Comparison of ENCODE assay signal across 8 cellular contexts in the genomic region with DNA sequence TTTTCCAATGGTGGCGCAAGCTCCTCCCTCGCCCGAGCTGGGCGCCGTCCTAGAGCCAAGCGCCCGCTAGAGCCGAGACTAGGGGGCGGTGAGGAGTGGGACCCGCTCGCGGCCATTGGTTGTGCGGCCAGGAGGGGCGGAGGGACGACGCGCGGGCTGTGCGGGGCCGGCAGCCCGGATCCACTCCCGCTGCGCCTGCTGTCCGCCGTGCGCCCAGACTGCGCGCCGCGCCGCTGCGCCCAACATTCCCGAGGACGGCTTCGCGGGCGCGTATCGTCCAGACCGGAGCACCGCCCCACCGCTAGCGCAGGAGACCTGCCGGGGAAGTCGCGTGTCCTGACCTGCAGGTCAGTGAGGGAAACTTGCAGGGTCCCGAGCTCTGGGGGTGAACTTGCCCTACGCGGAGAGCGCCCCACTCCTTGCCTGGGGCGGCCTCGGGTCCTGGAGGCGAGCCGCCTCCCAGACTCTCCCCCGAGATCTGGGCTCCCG. TPM values are rescaled to one million over a fixed set of nuclear protein-coding genes. Genes with fewer than 3 reads are reported as not detected.
DNase-seq lines count a peak whose midpoint lies in the region; ATAC-seq and TF ChIP-seq lines count a peak whose summit lies in the region.
"Had no signal": no experiment of that assay in that cellular context is flagged by ENCODE, and none has a peak within 500 bp of the region (broad histone marks: within the 10 kb centered on the region; RNA-seq: fewer than 3 reads in every experiment).

A gene (plus strand): TSS at position 183 of the 489 bp plus-strand sequence. CDS start 21,059 bp downstream, outside the sequence.

- dilution Hi-C loops in IMR-90 (cut with HindIII; ENCODE audit: low sequenced_read_pairs, unreplicated experiment), result no loop called here

- H3K27me3 Mint-ChIP-seq in stimulated activated memory B cell treated with anti-CD40 and anti-IgM and Interleukin-4, amounts not matched to agents 10 μg/mL and 1 μg/mL and 100 μg/mL, for 72 hours, result peaks cover 36% of the 10 kb centered on the region

- no peak within 1 kb of the TSS for H4K5ac ChIP-seq in IMR-90 (ENCODE audit: low read depth, low read length)

- no peak within 1 kb of the TSS for H2BK15ac ChIP-seq in IMR-90 (ENCODE audit: low read depth, low read length)

- no peak within 1 kb of the TSS for H4K8ac ChIP-seq in IMR-90 (ENCODE audit: low read depth in 2 of 2, low read length in 2 of 2)

- H3K27me3 ChIP-seq in IMR-90 (ENCODE audit: control insufficient read depth, insufficient read depth, low read length), result peaks cover 25% of the 10 kb centered on the region

- no TSS peak for BruUV-seq in IMR-90 (replicated peaks; lab: Mats Ljungman, UMichigan)

- no peak within 1 kb of the TSS for H3K4ac ChIP-seq in IMR-90 (ENCODE audit: low read depth, low read length)

- no peak for TF ChIP-seq RAD21 in IMR-90 (IDR thresholded peaks at IDR 0.05; ENCODE audit: low read length)

- H3K27ac ChIP-seq in IMR-90 (ENCODE audit: insufficient read depth, low read length), result no peak within 1 kb of the TSS
- H3K27ac ChIP-seq: SJSA1 had no signal

- no peaks in the 10 kb centered on the region for H3K36me3 Mint-ChIP-seq in stimulated activated memory B cell treated with anti-CD40 and anti-IgM and Interleukin-4, amounts not matched to agents 10 μg/mL and 1 μg/mL and 100 μg/mL, for 72 hours

- TF ChIP-seq POLR2A in IMR-90 (IDR thresholded peaks at IDR 0.05; ENCODE audit: low read depth, low read length), result no peak

- no peak within 1 kb of the TSS for H3K14ac ChIP-seq in IMR-90 (replicated peaks; ENCODE audit: low read depth, low read length)

- H4K20me1 ChIP-seq in IMR-90 (ENCODE audit: insufficient read depth, low read length), result no peaks in the 10 kb centered on the region

- H3K79me1 ChIP-seq in IMR-90 (ENCODE audit: low read depth in 1 of 2, low read length in 2 of 2), result no peaks in the 10 kb centered on the region

- ATAC-seq in IMR-90 (ENCODE audit: low read depth) (peak; percentile 21; the same call in 1 of the 2 replicates), HG02678 (IDR thresholded peaks at IDR 0.05; ENCODE audit: unreplicated experiment) (no peak)
- ATAC-seq in stimulated activated memory B cell treated with anti-CD40 and anti-IgM and Interleukin-4, amounts not matched to agents 10 μg/mL and 1 μg/mL and 100 μg/mL, for 72 hours, result peak; percentile 36

- H3K23ac ChIP-seq in IMR-90 (ENCODE audit: low read depth, low read length), result no peak within 1 kb of the TSS

- H3K27ac Mint-ChIP-seq in stimulated activated memory B cell treated with anti-CD40 and anti-IgM and Interleukin-4, amounts not matched to agents 10 μg/mL and 1 μg/mL and 100 μg/mL, for 72 hours, result no peak within 1 kb of the TSS

- H2BK20ac ChIP-seq in IMR-90 (ENCODE audit: low read depth, low read length), result no peak within 1 kb of the TSS

- H3K4me3 Mint-ChIP-seq in stimulated activated memory B cell treated with anti-CD40 and anti-IgM and Interleukin-4, amounts not matched to agents 10 μg/mL and 1 μg/mL and 100 μg/mL, for 72 hours, result no peak within 1 kb of the TSS

- POLR2A ChIA-PET in IMR-90 (lab: Charles Lee; ENCODE audit: unreplicated experiment), result no interaction called here

- H3K9me1 ChIP-seq in IMR-90 (ENCODE audit: insufficient read depth, low read length), result no peaks in the 10 kb centered on the region

- intact Hi-C loops in IMR-90 (cut with micrococcal nuclease), result no loop called here

- no peak within 1 kb of the TSS for H2AK9ac ChIP-seq in IMR-90 (replicated peaks; ENCODE audit: low read depth, low read length, poor library complexity)

- no peaks in the 10 kb centered on the region for H3K4me1 ChIP-seq in IMR-90 (ENCODE audit: control insufficient read depth, insufficient read depth, low read length)
- H3K4me1 ChIP-seq: SJSA1 had no signal

- CTCF ChIA-PET in IMR-90 (lab: Yijun Ruan, JAX), result no interaction called here

- peaks cover 8% of the 10 kb centered on the region for H3K9me3 Mint-ChIP-seq in stimulated activated memory B cell treated with anti-CD40 and anti-IgM and Interleukin-4, amounts not matched to agents 10 μg/mL and 1 μg/mL and 100 μg/mL, for 72 hours

- H2BK5ac ChIP-seq in IMR-90 (ENCODE audit: low read depth, low read length, poor library complexity, severe bottlenecking), result no peak within 1 kb of the TSS

- H2AFZ ChIP-seq in IMR-90 (replicated peaks; ENCODE audit: low read length, poor library complexity), result peak within 1 kb of the TSS; percentile 51

- no peak within 1 kb of the TSS for H2AK5ac ChIP-seq in IMR-90 (ENCODE audit: low read depth, low read length)

- H3K36me3 ChIP-seq in IMR-90 (ENCODE audit: control insufficient read depth, insufficient read depth, low read length), result no peaks in the 10 kb centered on the region
- H3K36me3 ChIP-seq: SJSA1 had no signal

- H4K91ac ChIP-seq in IMR-90 (ENCODE audit: insufficient read depth, low read depth, low read length), result no peak within 1 kb of the TSS

- in situ Hi-C loops in IMR-90 (cut with MboI; ENCODE audit: low sequenced_read_pairs), result no loop called here

- no peaks in the 10 kb centered on the region for H3K9me3 ChIP-seq in IMR-90 (ENCODE audit: control insufficient read depth, insufficient read depth, low read length)
- H3K9me3 ChIP-seq: SJSA1 had no signal

- no peak within 1 kb of the TSS for H3K9ac ChIP-seq in IMR-90 (ENCODE audit: low read depth, low read length)

- H2BK120ac ChIP-seq in IMR-90 (ENCODE audit: low read depth, low read length), result no peak within 1 kb of the TSS

- no peak within 1 kb of the TSS; the same call in 1 of the 2 replicates for H3K4me2 ChIP-seq in IMR-90 (ENCODE audit: low read depth, low read length)

- no peak for DNase-seq in IMR-90
- peak; percentile 8 to 21 for DNase-seq in SW 1271 (lab: John Stamatoyannopoulos, UW)
- no peak for DNase-seq in OCI-M1 (lab: John Stamatoyannopoulos, UW)
- no peak for DNase-seq in NCI-H446 treated with DMSO at 0.1 percent for 48 hours (lab: John Stamatoyannopoulos, UW)

- no peak within 1 kb of the TSS for H3K56ac ChIP-seq in IMR-90 (ENCODE audit: extremely low read depth, insufficient read depth, low read length)

- H3K18ac ChIP-seq in IMR-90 (ENCODE audit: low read depth, low read length), result no peak within 1 kb of the TSS

- WGBS in IMR-90 (ENCODE audit: extremely low coverage in 2 of 2, insufficient read length in 1 of 2), 2 experiments, result 4% methylated on average over 34 of the region's 56 CpGs; no CpG with 5 or more reads in 1 of the 2 experiments

- H3K4me3 ChIP-seq in IMR-90 (ENCODE audit: insufficient read depth, low read depth, low read length) (no peak within 1 kb of the TSS), iPS-11a (ENCODE audit: low read depth, low read length) (peak within 1 kb of the TSS; percentile 60)
- H3K4me3 ChIP-seq: SJSA1 had no signal

- no peaks in the 10 kb centered on the region for H3K4me1 Mint-ChIP-seq in stimulated activated memory B cell treated with anti-CD40 and anti-IgM and Interleukin-4, amounts not matched to agents 10 μg/mL and 1 μg/mL and 100 μg/mL, for 72 hours

- no peak for TF ChIP-seq CTCF in IMR-90 (conservative IDR thresholded peaks at IDR 0.05; ENCODE audit: low read depth, low read length)

TF ChIP-seq in IMR-90, 13 proteins besides CTCF, POLR2A, EP300 and RAD21:
- no peak for TF ChIP-seq SMC3 (IDR thresholded peaks at IDR 0.05; ENCODE audit: low read depth, low read length)
- TF ChIP-seq MXI1 (IDR thresholded peaks at IDR 0.05; ENCODE audit: borderline replicate concordance, low read depth, low read length), result no peak
- TF ChIP-seq RCOR1 (IDR thresholded peaks at IDR 0.05; ENCODE audit: insufficient replicate concordance, low read length), result no peak
- TF ChIP-seq BHLHE40 (IDR thresholded peaks at IDR 0.05; ENCODE audit: low read depth, low read length), result no peak
- no peak for TF ChIP-seq CHD1 (IDR thresholded peaks at IDR 0.05; ENCODE audit: low read depth, low read length)
- TF ChIP-seq, protein P1, sequence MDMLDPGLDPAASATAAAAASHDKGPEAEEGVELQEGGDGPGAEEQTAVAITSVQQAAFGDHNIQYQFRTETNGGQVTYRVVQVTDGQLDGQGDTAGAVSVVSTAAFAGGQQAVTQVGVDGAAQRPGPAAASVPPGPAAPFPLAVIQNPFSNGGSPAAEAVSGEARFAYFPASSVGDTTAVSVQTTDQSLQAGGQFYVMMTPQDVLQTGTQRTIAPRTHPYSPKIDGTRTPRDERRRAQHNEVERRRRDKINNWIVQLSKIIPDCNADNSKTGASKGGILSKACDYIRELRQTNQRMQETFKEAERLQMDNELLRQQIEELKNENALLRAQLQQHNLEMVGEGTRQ (IDR thresholded peaks at IDR 0.05; ENCODE audit: low read depth, low read length), result no peak
- TF ChIP-seq MAFK (IDR thresholded peaks at IDR 0.05; ENCODE audit: low read depth, low read length), result no peak
- no peak for TF ChIP-seq CEBPB (IDR thresholded peaks at IDR 0.05; ENCODE audit: low read depth, low read length)
- no peak for TF ChIP-seq MAZ (IDR thresholded peaks at IDR 0.05; ENCODE audit: borderline replicate concordance, low read depth, low read length)
- no peak for TF ChIP-seq RFX5 (IDR thresholded peaks at IDR 0.05; ENCODE audit: low read depth, low read length)
- no peak for TF ChIP-seq FOS (IDR thresholded peaks at IDR 0.05; ENCODE audit: low read depth, low read length)
- TF ChIP-seq NFE2L2 (IDR thresholded peaks at IDR 0.05; ENCODE audit: low read depth, low read length), result no peak
- TF ChIP-seq, protein P2, sequence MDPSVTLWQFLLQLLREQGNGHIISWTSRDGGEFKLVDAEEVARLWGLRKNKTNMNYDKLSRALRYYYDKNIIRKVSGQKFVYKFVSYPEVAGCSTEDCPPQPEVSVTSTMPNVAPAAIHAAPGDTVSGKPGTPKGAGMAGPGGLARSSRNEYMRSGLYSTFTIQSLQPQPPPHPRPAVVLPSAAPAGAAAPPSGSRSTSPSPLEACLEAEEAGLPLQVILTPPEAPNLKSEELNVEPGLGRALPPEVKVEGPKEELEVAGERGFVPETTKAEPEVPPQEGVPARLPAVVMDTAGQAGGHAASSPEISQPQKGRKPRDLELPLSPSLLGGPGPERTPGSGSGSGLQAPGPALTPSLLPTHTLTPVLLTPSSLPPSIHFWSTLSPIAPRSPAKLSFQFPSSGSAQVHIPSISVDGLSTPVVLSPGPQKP (IDR thresholded peaks at IDR 0.05; ENCODE audit: borderline replicate concordance, low read depth, low read length), result no peak

RNA-seq across cellular contexts. Expression of the gene that starts here (rescaled TPM):
- total RNA-seq in IMR-90 (2012; rRNA removed), result not detected in 2 replicates
- not detected in 2 replicates for polyA plus RNA-seq in IMR-90 (2012; rRNA removed)
- polyA plus RNA-seq in IMR-90 (2012; cell fraction: cytosol; rRNA removed), result not detected in 2 replicates
- polyA plus RNA-seq in IMR-90 (2012; cell fraction: nucleus; rRNA removed; ENCODE audit: low replicate concordance), result not detected in 2 replicates
- total RNA-seq: SJSA1 had no signal

Comparison
In these comparisons a context has a peak if more than half of its experiments do, and no peak if none do; other contexts are left out.
1. Peak in ATAC-seq in IMR-90; RNA of the gene not detected or under 1 TPM.
2. DNase-seq: peak in SW 1271 (2 of 2); none in IMR-90 (single experiment), OCI-M1 (single experiment) and NCI-H446 treated with DMSO at 0.1 percent for 48 hours (single experiment).